Comparison of ENCODE assay signal across 2 cellular contexts in genomic region chr17:38559880-38560230, GRCh38.
TF ChIP-seq lines count a peak whose summit lies in the region.

No MANE protein-coding gene starts in this region.

TF ChIP-seq in K562, 482 proteins besides CTCF, POLR2A, EP300 and RAD21:
- TF ChIP-seq BHLHE40 (IDR thresholded peaks at IDR 0.05; ENCODE audit: low read length): peak; percentile 67
- no peak for TF ChIP-seq NR2C2 (CRISPR knock-in tag; IDR thresholded peaks at IDR 0.05)
- TF ChIP-seq NR2C2 (tag; IDR thresholded peaks at IDR 0.05): no peak

TF ChIP-seq in neural cell, 6 proteins besides CTCF, POLR2A, EP300 and RAD21:
- TF ChIP-seq MXI1 (conservative IDR thresholded peaks at IDR 0.05; ENCODE audit: poor library complexity, severe bottlenecking) (no peak), SMC3 (conservative IDR thresholded peaks at IDR 0.05; ENCODE audit: poor library complexity) (no peak), POLR2AphosphoS5 (IDR thresholded peaks at IDR 0.05) (no peak), TAF1 (IDR thresholded peaks at IDR 0.05; ENCODE audit: low read depth) (no peak), REST (IDR thresholded peaks at IDR 0.05; ENCODE audit: borderline replicate concordance) (no peak), EZH2 (IDR thresholded peaks at IDR 0.05; ENCODE audit: borderline replicate concordance, insufficient read depth, low read length, poor library complexity, severe bottlenecking) (no peak)
